11 cellular contexts compared by ENCODE assay signal in the genomic region with DNA sequence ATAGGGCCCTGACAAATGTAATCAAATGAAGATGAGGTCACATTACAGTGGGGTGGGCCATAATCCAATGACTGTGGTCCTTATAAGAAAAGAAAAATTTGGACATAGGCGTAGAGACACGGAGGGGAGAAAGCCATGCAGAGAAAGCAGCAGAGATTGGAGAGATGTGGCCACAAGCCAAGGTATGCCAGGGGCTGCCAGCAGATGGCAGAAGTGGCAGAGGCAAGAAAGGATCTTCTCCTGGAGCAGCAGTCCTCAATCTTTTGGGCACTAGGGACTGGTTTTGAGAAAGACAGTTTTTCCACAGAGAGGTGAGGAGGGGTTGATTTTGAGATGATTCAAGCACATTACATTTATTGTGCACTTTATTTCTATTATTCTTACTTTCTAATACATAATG.
DNase-seq lines count a peak whose midpoint lies in the region; ATAC-seq and TF ChIP-seq lines count a peak whose summit lies in the region.
"Had no signal": no experiment of that assay in that cellular context is flagged by ENCODE, and none has a peak within 500 bp of the region (broad histone marks: within the 10 kb centered on the region; RNA-seq: fewer than 3 reads in every experiment).

No MANE protein-coding gene starts in this region.

- no peak overlapping the region for H3K27ac Mint-ChIP-seq in CD8-positive, alpha-beta T cell
- no peak overlapping the region for H3K27ac Mint-ChIP-seq in osteocyte (ENCODE audit: unreplicated experiment)
- H3K27ac Mint-ChIP-seq: brain had no signal

- no peaks in the 10 kb centered on the region for H3K27me3 ChIP-seq in CD8-positive, alpha-beta T cell (ENCODE audit: insufficient read depth, low read length)

- H3K36me3 ChIP-seq in CD8-positive, alpha-beta T cell (ENCODE audit: insufficient read depth, low read length) = no peaks in the 10 kb centered on the region

- no peak overlapping the region for H3K4me3 ChIP-seq in CD8-positive, alpha-beta T cell (ENCODE audit: low read depth, low read length)
- H3K4me3 ChIP-seq in GM12875 (ENCODE audit: low read depth, low read length) = no peak overlapping the region
- no peak overlapping the region for H3K4me3 ChIP-seq in fibroblast of the aortic adventitia (ENCODE audit: low read depth, low read length)
- H3K4me3 ChIP-seq: lung had no signal

- H3K4me1 Mint-ChIP-seq in CD8-positive, alpha-beta T cell (ENCODE audit: low read depth) = peaks cover 5% of the 10 kb centered on the region
- H3K4me1 Mint-ChIP-seq in osteocyte (ENCODE audit: unreplicated experiment) = no peaks in the 10 kb centered on the region

- peaks cover 33% of the 10 kb centered on the region for H3K27me3 Mint-ChIP-seq in CD8-positive, alpha-beta T cell (ENCODE audit: low read depth)
- no peaks in the 10 kb centered on the region for H3K27me3 Mint-ChIP-seq in osteocyte (ENCODE audit: unreplicated experiment)

- CTCF ChIA-PET in CD8-positive, alpha-beta T cell (lab: Charles Lee) = interaction anchor here (1.0 to 4.8 kb wide), 2 partner anchors 109 to 115 kb away, joined by 3 to 37 read pairs; no protein-coding TSS in a partner anchor

- H3K9me3 Mint-ChIP-seq in CD8-positive, alpha-beta T cell = no peaks in the 10 kb centered on the region
- H3K9me3 Mint-ChIP-seq in osteocyte (ENCODE audit: unreplicated experiment) = peaks cover 24% of the 10 kb centered on the region

- H3K36me3 Mint-ChIP-seq in CD8-positive, alpha-beta T cell = no peaks in the 10 kb centered on the region
- no peaks in the 10 kb centered on the region for H3K36me3 Mint-ChIP-seq in osteocyte (ENCODE audit: unreplicated experiment)
- H3K36me3 Mint-ChIP-seq: brain had no signal

- H3K4me1 ChIP-seq in CD8-positive, alpha-beta T cell (ENCODE audit: insufficient read depth, low read length) = no peaks in the 10 kb centered on the region

- TF ChIP-seq CTCF in CD8-positive, alpha-beta T cell (IDR thresholded peaks at IDR 0.05) = peak; percentile 29
- TF ChIP-seq CTCF in GM12875 (IDR thresholded peaks at IDR 0.05; ENCODE audit: borderline replicate concordance, insufficient read depth, low read depth, low read length) = peak; percentile 63
- peak; percentile 16 for TF ChIP-seq CTCF in fibroblast of the aortic adventitia (IDR thresholded peaks at IDR 0.05; ENCODE audit: insufficient read depth, low read length)
- TF ChIP-seq CTCF in osteocyte (IDR thresholded peaks at IDR 0.05) = no peak

- in situ Hi-C loops in SK-MEL-5 (cut with HindIII; ENCODE audit: low pct_unique_long_range_greater_than_20kb, low sequenced_read_pairs) = no loop called here

- POLR2A ChIA-PET in CD8-positive, alpha-beta T cell (lab: Charles Lee) = no interaction called here

- intact Hi-C loops in CD8-positive, alpha-beta T cell (cut with DNase I, micrococcal nuclease) = loop anchor here in 1 of 2 experiments (1.0 kb wide), 1 partner anchor 108 kb away; no protein-coding TSS in a partner anchor

- H3K9me3 ChIP-seq in CD8-positive, alpha-beta T cell (ENCODE audit: low read length) = no peaks in the 10 kb centered on the region

- DNase-seq in CD8-positive, alpha-beta T cell = peak in 5 of 7 experiments; percentile 2 to 53 (median 23)
- peak; percentile 61 for DNase-seq in SK-MEL-5 (ENCODE audit: low read depth, low spot score)
- DNase-seq in fibroblast of the aortic adventitia (ENCODE audit: low read depth) = no peak
- no peak for DNase-seq in GM19238 (ENCODE audit: insufficient read length, low spot score)
- no peak for DNase-seq in osteocyte (ENCODE audit: extremely low spot score, unreplicated experiment)
- no peak for DNase-seq in NCI-H226
- DNase-seq: NCI-H748 treated with DMSO at 0.1 percent for 48 hours had no signal

- H3K27ac ChIP-seq in CD8-positive, alpha-beta T cell (ENCODE audit: low read depth, low read length) = no peak overlapping the region

- no peak for ATAC-seq in CD8-positive, alpha-beta T cell
- no peak for ATAC-seq in HG02840 (IDR thresholded peaks at IDR 0.05; ENCODE audit: low FRiP score, unreplicated experiment)

- H3K4me3 Mint-ChIP-seq in CD8-positive, alpha-beta T cell = no peak overlapping the region
- no peak overlapping the region for H3K4me3 Mint-ChIP-seq in osteocyte (ENCODE audit: unreplicated experiment)
- H3K4me3 Mint-ChIP-seq: brain had no signal

Comparison
In these comparisons a context has a peak if more than half of its experiments do, and no peak if none do; other contexts are left out.
1. DNase-seq: peak in CD8-positive, alpha-beta T cell (5 of 7) and SK-MEL-5 (single experiment); none in fibroblast of the aortic adventitia (single experiment), GM19238 (single experiment), osteocyte (single experiment) and NCI-H226 (single experiment).